Comparison of ENCODE assay signal across 9 cellular contexts in the genomic region with DNA sequence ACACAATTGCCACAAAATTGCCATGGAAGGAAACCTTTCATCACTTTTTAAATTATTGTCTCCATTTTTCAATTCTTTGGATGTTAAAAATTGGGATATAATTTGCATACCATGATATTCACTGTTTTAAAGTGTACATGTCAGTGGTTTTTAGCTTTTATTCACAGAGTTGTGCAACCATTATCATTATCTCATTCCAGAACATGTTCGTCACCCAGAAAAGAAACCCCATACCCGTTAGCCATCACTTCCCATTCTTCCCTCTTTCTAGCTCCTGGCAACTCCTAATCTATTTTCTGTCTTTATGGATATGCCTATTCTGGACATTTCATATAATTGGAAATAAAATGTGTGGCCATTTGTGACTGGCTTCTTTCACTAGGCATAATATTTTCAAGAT.
DNase-seq lines count a peak whose midpoint lies in the region; ATAC-seq and TF ChIP-seq lines count a peak whose summit lies in the region.
"Had no signal": no experiment of that assay in that cellular context is flagged by ENCODE, and none has a peak within 500 bp of the region (broad histone marks: within the 10 kb centered on the region; RNA-seq: fewer than 3 reads in every experiment).

No MANE protein-coding gene starts in this region.

- H3K36me3 ChIP-seq in BE2C, result no peaks in the 10 kb centered on the region

- no peaks in the 10 kb centered on the region for H3K9me3 Mint-ChIP-seq in natural killer cell
- no peaks in the 10 kb centered on the region for H3K9me3 Mint-ChIP-seq in activated CD4-positive, alpha-beta memory T cell treated with anti-CD3 and anti-CD28 coated beads for 36 hours
- H3K9me3 Mint-ChIP-seq: activated T-helper 2 cell treated with anti-CD3 and anti-CD28 coated beads, Interferon-gamma antibody, Interleukin-2, Interleukin-4, amounts not matched to agents 10 μg/mL and 5 μg/mL and 100 μg/mL, durations not matched to agents 14 hours and 24 hours and 36 hours had no signal

- CTCF ChIA-PET in activated CD4-positive, alpha-beta memory T cell treated with anti-CD3 and anti-CD28 coated beads for 36 hours (lab: Charles Lee), result no interaction called here

- peak overlapping the region; percentile 30 to 80 for H3K27ac Mint-ChIP-seq in natural killer cell
- no peak overlapping the region for H3K27ac Mint-ChIP-seq in activated CD4-positive, alpha-beta memory T cell treated with anti-CD3 and anti-CD28 coated beads for 36 hours

- H3K4me3 Mint-ChIP-seq in natural killer cell, result peak overlapping the region; percentile 79
- H3K4me3 Mint-ChIP-seq in activated CD4-positive, alpha-beta memory T cell treated with anti-CD3 and anti-CD28 coated beads for 36 hours, result no peak overlapping the region

- TF ChIP-seq CTCF in cardiac fibroblast (IDR thresholded peaks at IDR 0.05; ENCODE audit: low read depth, low read length) (no peak), natural killer cell (IDR thresholded peaks at IDR 0.05) (no peak), BE2C (IDR thresholded peaks at IDR 0.05; ENCODE audit: low read depth, low read length) (no peak)

- POLR2A ChIA-PET in activated CD4-positive, alpha-beta memory T cell treated with anti-CD3 and anti-CD28 coated beads for 36 hours (lab: Charles Lee), result no interaction called here

- H3K4me1 Mint-ChIP-seq in natural killer cell, result peaks cover 15% of the 10 kb centered on the region in 2 donors
- no peaks in the 10 kb centered on the region for H3K4me1 Mint-ChIP-seq in activated CD4-positive, alpha-beta memory T cell treated with anti-CD3 and anti-CD28 coated beads for 36 hours (ENCODE audit: low read depth)

- H3K4me1 ChIP-seq in BE2C, result no peaks in the 10 kb centered on the region

- H3K27me3 Mint-ChIP-seq in natural killer cell (ENCODE audit: low read depth in 2 of 2), result no peaks in the 10 kb centered on the region
- no peaks in the 10 kb centered on the region for H3K27me3 Mint-ChIP-seq in activated CD4-positive, alpha-beta memory T cell treated with anti-CD3 and anti-CD28 coated beads for 36 hours

- DNase-seq in Daoy (ENCODE audit: low read depth), result peak; percentile 79
- peak; percentile 68 for DNase-seq in M059J (ENCODE audit: low read depth)
- peak; percentile 81 for DNase-seq in cardiac fibroblast (ENCODE audit: low read depth in 2 of 2)
- DNase-seq in natural killer cell, result no peak
- no peak for DNase-seq in BE2C
- DNase-seq in cerebellar cortex (ENCODE audit: low spot score), result no peak
- DNase-seq in activated CD4-positive, alpha-beta memory T cell treated with anti-CD3 and anti-CD28 coated beads for 36 hours, result no peak

- H3K36me3 Mint-ChIP-seq in natural killer cell, result no peaks in the 10 kb centered on the region
- H3K36me3 Mint-ChIP-seq in activated CD4-positive, alpha-beta memory T cell treated with anti-CD3 and anti-CD28 coated beads for 36 hours, result no peaks in the 10 kb centered on the region

- intact Hi-C loops in natural killer cell (cut with micrococcal nuclease), result loop anchor here (2.0 to 5.0 kb wide), 2 partner anchors 15 to 1653 kb away; no protein-coding TSS in a partner anchor
- intact Hi-C loops in activated CD4-positive, alpha-beta memory T cell treated with anti-CD3 and anti-CD28 coated beads for 36 hours (cut with micrococcal nuclease), result no loop called here

- H3K9me3 ChIP-seq in BE2C, result no peaks in the 10 kb centered on the region

- no peak for ATAC-seq in natural killer cell
- no peak for ATAC-seq in HG02938 (IDR thresholded peaks at IDR 0.05; ENCODE audit: unreplicated experiment)

- H3K27me3 ChIP-seq in BE2C, result peaks cover 4% of the 10 kb centered on the region

- H3K4me3 ChIP-seq in cardiac fibroblast (replicated peaks in 1 of 2; ENCODE audit: low read depth in 2 of 2, low read length in 2 of 2) (no peak overlapping the region), BE2C (ENCODE audit: low read depth, low read length) (no peak overlapping the region)

Comparison
In these comparisons a context has a peak if more than half of its experiments do, and no peak if none do; other contexts are left out.
1. DNase-seq: peak in Daoy (single experiment), M059J (single experiment) and cardiac fibroblast (2 of 2); none in natural killer cell (single experiment), BE2C (single experiment), cerebellar cortex (single experiment) and activated CD4-positive, alpha-beta memory T cell treated with anti-CD3 and anti-CD28 coated beads for 36 hours (single experiment).